In genomic region chr16:52004343-52004742, GRCh38 we compare ENCODE assay signal across 11 cellular contexts.
"Had no signal": no experiment of that assay in that cellular context is flagged by ENCODE, and none has a peak within 500 bp of the region (broad histone marks: within the 10 kb centered on the region; RNA-seq: fewer than 3 reads in every experiment).

No MANE protein-coding gene starts in this region.

- H3K9me3 ChIP-seq: adrenal gland, ascending aorta, body of pancreas, breast epithelium had no signal

- H3K27me3 ChIP-seq: adrenal gland, ascending aorta, body of pancreas, brain microvascular endothelial cell, breast epithelium, cardiac muscle cell had no signal

- H3K4me3 ChIP-seq: adrenal gland, ascending aorta, body of pancreas, breast epithelium, cardiac muscle cell had no signal

- H3K27ac ChIP-seq: adrenal gland, ascending aorta, body of pancreas, brain microvascular endothelial cell, breast epithelium, cardiac muscle cell had no signal

- H3K36me3 ChIP-seq: adrenal gland, ascending aorta, brain microvascular endothelial cell, breast epithelium, cardiac muscle cell had no signal

- ATAC-seq: activated naive CD4-positive, alpha-beta T cell treated with anti-CD3 and anti-CD28 coated beads, Interleukin-2, amount 50 U/mL, for 72 hours; activated naive CD8-positive, alpha-beta T cell treated with anti-CD3 and anti-CD28 coated beads, Interleukin-2, amount 50 U/mL, for 24 hours; activated T-cell treated with anti-CD3 and anti-CD28 coated beads, Interleukin-2, amount 50 U/mL, for 4 hours; activated T-cell treated with anti-CD3 and anti-CD28 coated beads, Interleukin-2, amount 50 U/mL, for 72 hours; activated T-helper 17 cell treated with anti-CD3 and anti-CD28 coated beads, Interleukin-2, amount 50 U/mL, for 72 hours; body of pancreas had no signal
